In the genomic region with DNA sequence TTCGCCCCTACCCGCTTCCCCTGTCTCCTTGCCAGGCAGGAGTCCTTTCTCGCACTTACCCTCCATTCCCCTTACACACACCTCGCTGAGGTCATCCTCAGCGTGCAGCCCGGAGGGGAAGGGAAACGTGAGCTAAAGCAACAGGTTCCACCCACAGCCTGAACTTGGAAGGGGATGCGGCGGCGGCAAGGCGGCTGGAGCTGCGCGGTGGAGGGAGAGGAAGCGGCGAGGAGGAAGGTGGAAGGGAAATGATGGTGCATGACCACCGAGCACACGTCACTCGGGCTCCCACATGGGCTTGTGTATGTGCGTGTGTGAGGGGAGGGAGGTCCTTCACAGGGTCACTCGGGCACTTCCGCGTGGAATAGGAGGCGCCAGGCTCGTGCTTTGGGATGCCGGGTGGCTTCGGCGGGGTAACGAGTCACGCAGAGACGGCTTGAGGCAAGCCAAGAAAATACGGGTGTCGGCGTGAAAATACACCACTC, we compare ENCODE assay signal across 8 cellular contexts.
DNase-seq lines count a peak whose midpoint lies in the region; FAIRE-seq and TF ChIP-seq lines count a peak whose summit lies in the region.

No MANE protein-coding gene starts in this region.

- H3K27me3 ChIP-seq in neural cell (ENCODE audit: insufficient read depth, low read depth, low read length) = peaks cover 38% of the 10 kb centered on the region

- FAIRE-seq in frontal cortex (lab: Jason Lieb, UNC) = no peak

- H3F3A ChIP-seq in neural cell (ENCODE audit: insufficient read depth, low read length, poor library complexity, severe bottlenecking) = peaks cover 6% of the 10 kb centered on the region

- peak; percentile 48 for DNase-seq in activated naive CD4-positive, alpha-beta T cell treated with anti-CD3 and anti-CD28 coated beads, Interleukin-2, amount 10 ng/mL, durations not matched to agents 7 days and 5 days
- no peak for DNase-seq in activated naive CD4-positive, alpha-beta T cell treated with anti-CD3 and anti-CD28 coated beads, Interleukin-2, amount 50 U/mL, for 16 hours
- peak; percentile 47 for DNase-seq in HEK293T (ENCODE audit: extremely low spot score)
- DNase-seq in NCI-H1105 treated with DMSO at 0.1 percent for 48 hours (lab: John Stamatoyannopoulos, UW) = peak; percentile 76
- peak; percentile 43 to 55 for DNase-seq in activated T-cell treated with anti-CD3 and anti-CD28 coated beads, Interleukin-2, amount 50 U/mL, for 48 hours
- DNase-seq in frontal cortex (ENCODE audit: low spot score in 2 of 2) = peak; percentile 62 to 63
- DNase-seq in hippocampal formation (lab: John Stamatoyannopoulos, UW) = no peak

- no peak overlapping the region for H3K27ac Mint-ChIP-seq in activated naive CD4-positive, alpha-beta T cell treated with anti-CD3 and anti-CD28 coated beads, Interleukin-2, amount 10 ng/mL, durations not matched to agents 7 days and 5 days

- H3K4me3 Mint-ChIP-seq in activated naive CD4-positive, alpha-beta T cell treated with anti-CD3 and anti-CD28 coated beads, Interleukin-2, amount 10 ng/mL, durations not matched to agents 7 days and 5 days = peak overlapping the region; percentile 73

- TF ChIP-seq EP300 in neural cell (conservative IDR thresholded peaks at IDR 0.05; ENCODE audit: poor library complexity, severe bottlenecking) = no peak

- no peaks in the 10 kb centered on the region for H3K36me3 ChIP-seq in neural cell (ENCODE audit: insufficient read depth, low read length)

- H3K27ac ChIP-seq in neural cell (ENCODE audit: low read length) = no peak overlapping the region

- H3K9ac ChIP-seq in neural cell (ENCODE audit: low read length) = peak overlapping the region; percentile 56

- H2AFZ ChIP-seq in neural cell (ENCODE audit: low read depth, low read length) = no peak overlapping the region

- H3K27me3 Mint-ChIP-seq in activated naive CD4-positive, alpha-beta T cell treated with anti-CD3 and anti-CD28 coated beads, Interleukin-2, amount 10 ng/mL, durations not matched to agents 7 days and 5 days = peaks cover 72% of the 10 kb centered on the region

- peak overlapping the region; percentile 1 for H3K4me2 ChIP-seq in neural cell (ENCODE audit: low read length)

- no peaks in the 10 kb centered on the region for H4K20me1 ChIP-seq in neural cell (ENCODE audit: insufficient read depth)

- peak overlapping the region; percentile 82 for H3K4me3 ChIP-seq in neural cell (ENCODE audit: low read length)

- TF ChIP-seq RAD21 in neural cell (conservative IDR thresholded peaks at IDR 0.05) = no peak

- no peaks in the 10 kb centered on the region for H3K9me3 ChIP-seq in neural cell (ENCODE audit: low read length)

- H3K9me2 ChIP-seq in neural cell (ENCODE audit: insufficient read depth, low read length) = no peaks in the 10 kb centered on the region

- peaks cover 4% of the 10 kb centered on the region for H3K36me3 Mint-ChIP-seq in activated naive CD4-positive, alpha-beta T cell treated with anti-CD3 and anti-CD28 coated beads, Interleukin-2, amount 10 ng/mL, durations not matched to agents 7 days and 5 days

- no peaks in the 10 kb centered on the region for H3K79me2 ChIP-seq in neural cell (replicated peaks; ENCODE audit: insufficient read depth, low read length)

- POLR2A ChIA-PET in HEK293T (lab: Yijun Ruan, JAX) = no interaction called here

- no peaks in the 10 kb centered on the region for H3K9me3 Mint-ChIP-seq in activated naive CD4-positive, alpha-beta T cell treated with anti-CD3 and anti-CD28 coated beads, Interleukin-2, amount 10 ng/mL, durations not matched to agents 7 days and 5 days

- H3K4me1 Mint-ChIP-seq in activated naive CD4-positive, alpha-beta T cell treated with anti-CD3 and anti-CD28 coated beads, Interleukin-2, amount 10 ng/mL, durations not matched to agents 7 days and 5 days = peaks cover 18% of the 10 kb centered on the region

- TF ChIP-seq CTCF in neural cell (IDR thresholded peaks at IDR 0.05; ENCODE audit: poor library complexity, severe bottlenecking) = no peak

- CTCF ChIA-PET in activated naive CD4-positive, alpha-beta T cell treated with anti-CD3 and anti-CD28 coated beads, Interleukin-2, amount 10 ng/mL, durations not matched to agents 7 days and 5 days (lab: Charles Lee) = no interaction called here
- CTCF ChIA-PET in HEK293T (lab: Yijun Ruan, JAX) = no interaction called here

TF ChIP-seq in HEK293T, 16 proteins besides CTCF, POLR2A, EP300 and RAD21:
- peak; percentile 13; the same call in 1 of the 2 replicates for TF ChIP-seq CTBP1 (IDR thresholded peaks at IDR 0.05; ENCODE audit: borderline replicate concordance)
- no peak for TF ChIP-seq SP1 (IDR thresholded peaks at IDR 0.05)
- TF ChIP-seq NFRKB (IDR thresholded peaks at IDR 0.05) = no peak
- no peak for TF ChIP-seq ZNF384 (IDR thresholded peaks at IDR 0.05)
- peak; percentile 72 for TF ChIP-seq L3MBTL2 (conservative IDR thresholded peaks at IDR 0.05)
- no peak for TF ChIP-seq FOXA1 (IDR thresholded peaks at IDR 0.05)
- TF ChIP-seq, protein P1, sequence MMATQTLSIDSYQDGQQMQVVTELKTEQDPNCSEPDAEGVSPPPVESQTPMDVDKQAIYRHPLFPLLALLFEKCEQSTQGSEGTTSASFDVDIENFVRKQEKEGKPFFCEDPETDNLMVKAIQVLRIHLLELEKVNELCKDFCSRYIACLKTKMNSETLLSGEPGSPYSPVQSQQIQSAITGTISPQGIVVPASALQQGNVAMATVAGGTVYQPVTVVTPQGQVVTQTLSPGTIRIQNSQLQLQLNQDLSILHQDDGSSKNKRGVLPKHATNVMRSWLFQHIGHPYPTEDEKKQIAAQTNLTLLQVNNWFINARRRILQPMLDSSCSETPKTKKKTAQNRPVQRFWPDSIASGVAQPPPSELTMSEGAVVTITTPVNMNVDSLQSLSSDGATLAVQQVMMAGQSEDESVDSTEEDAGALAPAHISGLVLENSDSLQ (IDR thresholded peaks at IDR 0.05) = no peak
- TF ChIP-seq TARDBP (IDR thresholded peaks at IDR 0.05) = no peak; the same call in 1 of the 2 replicates
- TF ChIP-seq FOXM1 (IDR thresholded peaks at IDR 0.05; ENCODE audit: borderline replicate concordance) = no peak
- no peak for TF ChIP-seq SUZ12 (IDR thresholded peaks at IDR 0.05)
- no peak for TF ChIP-seq ARNT (IDR thresholded peaks at IDR 0.05)

TF ChIP-seq in neural cell, 6 proteins besides CTCF, POLR2A, EP300 and RAD21:
- TF ChIP-seq, protein P2, sequence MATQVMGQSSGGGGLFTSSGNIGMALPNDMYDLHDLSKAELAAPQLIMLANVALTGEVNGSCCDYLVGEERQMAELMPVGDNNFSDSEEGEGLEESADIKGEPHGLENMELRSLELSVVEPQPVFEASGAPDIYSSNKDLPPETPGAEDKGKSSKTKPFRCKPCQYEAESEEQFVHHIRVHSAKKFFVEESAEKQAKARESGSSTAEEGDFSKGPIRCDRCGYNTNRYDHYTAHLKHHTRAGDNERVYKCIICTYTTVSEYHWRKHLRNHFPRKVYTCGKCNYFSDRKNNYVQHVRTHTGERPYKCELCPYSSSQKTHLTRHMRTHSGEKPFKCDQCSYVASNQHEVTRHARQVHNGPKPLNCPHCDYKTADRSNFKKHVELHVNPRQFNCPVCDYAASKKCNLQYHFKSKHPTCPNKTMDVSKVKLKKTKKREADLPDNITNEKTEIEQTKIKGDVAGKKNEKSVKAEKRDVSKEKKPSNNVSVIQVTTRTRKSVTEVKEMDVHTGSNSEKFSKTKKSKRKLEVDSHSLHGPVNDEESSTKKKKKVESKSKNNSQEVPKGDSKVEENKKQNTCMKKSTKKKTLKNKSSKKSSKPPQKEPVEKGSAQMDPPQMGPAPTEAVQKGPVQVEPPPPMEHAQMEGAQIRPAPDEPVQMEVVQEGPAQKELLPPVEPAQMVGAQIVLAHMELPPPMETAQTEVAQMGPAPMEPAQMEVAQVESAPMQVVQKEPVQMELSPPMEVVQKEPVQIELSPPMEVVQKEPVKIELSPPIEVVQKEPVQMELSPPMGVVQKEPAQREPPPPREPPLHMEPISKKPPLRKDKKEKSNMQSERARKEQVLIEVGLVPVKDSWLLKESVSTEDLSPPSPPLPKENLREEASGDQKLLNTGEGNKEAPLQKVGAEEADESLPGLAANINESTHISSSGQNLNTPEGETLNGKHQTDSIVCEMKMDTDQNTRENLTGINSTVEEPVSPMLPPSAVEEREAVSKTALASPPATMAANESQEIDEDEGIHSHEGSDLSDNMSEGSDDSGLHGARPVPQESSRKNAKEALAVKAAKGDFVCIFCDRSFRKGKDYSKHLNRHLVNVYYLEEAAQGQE (IDR thresholded peaks at IDR 0.05; ENCODE audit: borderline replicate concordance) = no peak
- TF ChIP-seq POLR2AphosphoS5 (IDR thresholded peaks at IDR 0.05) (peak; percentile 9), MXI1 (conservative IDR thresholded peaks at IDR 0.05; ENCODE audit: poor library complexity, severe bottlenecking) (peak; percentile 71)

Comparison
In these comparisons a context has a peak if more than half of its experiments do, and no peak if none do; other contexts are left out.
1. DNase-seq: peak in activated naive CD4-positive, alpha-beta T cell treated with anti-CD3 and anti-CD28 coated beads, Interleukin-2, amount 10 ng/mL, durations not matched to agents 7 days and 5 days (single experiment), HEK293T (single experiment), NCI-H1105 treated with DMSO at 0.1 percent for 48 hours (single experiment), activated T-cell treated with anti-CD3 and anti-CD28 coated beads, Interleukin-2, amount 50 U/mL, for 48 hours (2 of 2) and frontal cortex (2 of 2); none in activated naive CD4-positive, alpha-beta T cell treated with anti-CD3 and anti-CD28 coated beads, Interleukin-2, amount 50 U/mL, for 16 hours (single experiment) and hippocampal formation (0 of 2).